Comparison of ENCODE assay signal across 14 cellular contexts in genomic region chr14:73795974-73796373, GRCh38. TPM values are rescaled to one million over a fixed set of nuclear protein-coding genes. Genes with fewer than 3 reads are reported as not detected.
A peak's percentile ranks its signal among the peaks of the same experiment; 100 is the strongest.
DNase-seq lines count a peak whose midpoint lies in the region; ATAC-seq, FAIRE-seq and TF ChIP-seq lines count a peak whose summit lies in the region.
"Had no signal": no experiment of that assay in that cellular context is flagged by ENCODE, and none has a peak within 500 bp of the region (broad histone marks: within the 10 kb centered on the region; RNA-seq: fewer than 3 reads in every experiment).

No MANE protein-coding gene starts in this region.

- no CpG with 5 or more reads among the region's 1 CpG for WGBS in IMR-90 (ENCODE audit: extremely low coverage in 2 of 2, insufficient read length in 1 of 2), 2 experiments
- no CpG with 5 or more reads among the region's 1 CpG for WGBS in mesendoderm (ENCODE audit: extremely low coverage, insufficient coverage, low lambda C conversion rate)

- H3K4me3 Mint-ChIP-seq in activated CD4-positive, alpha-beta T cell treated with anti-CD3 and anti-CD28 coated beads, Interleukin-2, amount 10 ng/mL, durations not matched to agents 24 days and 14 days: no peak overlapping the region
- no peak overlapping the region for H3K4me3 Mint-ChIP-seq in stimulated activated memory B cell treated with anti-CD40 and anti-IgM and Interleukin-4, amounts not matched to agents 10 μg/mL and 1 μg/mL and 100 μg/mL, for 72 hours
- H3K4me3 Mint-ChIP-seq: brain had no signal

- no peak overlapping the region for H3K4me3 ChIP-seq in IMR-90 (ENCODE audit: insufficient read depth, low read depth, low read length)
- H3K4me3 ChIP-seq in bronchial epithelial cell (ENCODE audit: low read depth, low read length): no peak overlapping the region
- no peak overlapping the region for H3K4me3 ChIP-seq in mesendoderm (ENCODE audit: low read length)
- H3K4me3 ChIP-seq: lung had no signal

- no peak overlapping the region for H3K23ac ChIP-seq in IMR-90 (ENCODE audit: low read depth, low read length)
- no peak overlapping the region for H3K23ac ChIP-seq in mesendoderm (ENCODE audit: low read length)

- H3K18ac ChIP-seq in IMR-90 (ENCODE audit: low read depth, low read length) (no peak overlapping the region), mesendoderm (ENCODE audit: low read length) (no peak overlapping the region)

- H3K27ac ChIP-seq in IMR-90 (ENCODE audit: insufficient read depth, low read length) (no peak overlapping the region), mesendoderm (ENCODE audit: low read depth, low read length) (no peak overlapping the region)

- no peak overlapping the region for H2AK9ac ChIP-seq in IMR-90 (replicated peaks; ENCODE audit: low read depth, low read length, poor library complexity)

- no peaks in the 10 kb centered on the region for H3K27me3 Mint-ChIP-seq in activated CD4-positive, alpha-beta T cell treated with anti-CD3 and anti-CD28 coated beads, Interleukin-2, amount 10 ng/mL, durations not matched to agents 24 days and 14 days
- H3K27me3 Mint-ChIP-seq in stimulated activated memory B cell treated with anti-CD40 and anti-IgM and Interleukin-4, amounts not matched to agents 10 μg/mL and 1 μg/mL and 100 μg/mL, for 72 hours: no peaks in the 10 kb centered on the region
- H3K27me3 Mint-ChIP-seq: brain had no signal

- CTCF ChIA-PET in IMR-90 (lab: Yijun Ruan, JAX): interaction anchor here (0.6 kb wide), 1 partner anchor 11 kb away, joined by 3 read pairs; no protein-coding TSS in a partner anchor

- no peaks in the 10 kb centered on the region for H3K9me3 Mint-ChIP-seq in activated CD4-positive, alpha-beta T cell treated with anti-CD3 and anti-CD28 coated beads, Interleukin-2, amount 10 ng/mL, durations not matched to agents 24 days and 14 days
- H3K9me3 Mint-ChIP-seq in stimulated activated memory B cell treated with anti-CD40 and anti-IgM and Interleukin-4, amounts not matched to agents 10 μg/mL and 1 μg/mL and 100 μg/mL, for 72 hours: no peaks in the 10 kb centered on the region
- H3K9me3 Mint-ChIP-seq: brain had no signal

- H2BK20ac ChIP-seq in IMR-90 (ENCODE audit: low read depth, low read length): no peak overlapping the region

- H3K14ac ChIP-seq in IMR-90 (replicated peaks; ENCODE audit: low read depth, low read length): no peak overlapping the region

- dilution Hi-C loops in IMR-90 (cut with HindIII; ENCODE audit: low sequenced_read_pairs, unreplicated experiment): no loop called here

- no peaks in the 10 kb centered on the region for H3K79me2 ChIP-seq in mesendoderm (ENCODE audit: control insufficient read depth, insufficient read depth, low read length)

- no peak overlapping the region for H4K8ac ChIP-seq in IMR-90 (ENCODE audit: low read depth in 2 of 2, low read length in 2 of 2)
- H4K8ac ChIP-seq in mesendoderm (ENCODE audit: low read depth, low read length): no peak overlapping the region

- POLR2A ChIA-PET in IMR-90 (lab: Charles Lee; ENCODE audit: unreplicated experiment): no interaction called here

- intact Hi-C loops in IMR-90 (cut with micrococcal nuclease): no loop called here
- intact Hi-C loops in activated CD4-positive, alpha-beta T cell treated with anti-CD3 and anti-CD28 coated beads, Interleukin-2, amount 10 ng/mL, durations not matched to agents 24 days and 14 days (cut with micrococcal nuclease): no loop called here

- no peaks in the 10 kb centered on the region for H3K79me1 ChIP-seq in IMR-90 (ENCODE audit: low read depth in 1 of 2, low read length in 2 of 2)
- no peaks in the 10 kb centered on the region for H3K79me1 ChIP-seq in mesendoderm (ENCODE audit: low read length)

- no peaks in the 10 kb centered on the region for H3K36me3 Mint-ChIP-seq in activated CD4-positive, alpha-beta T cell treated with anti-CD3 and anti-CD28 coated beads, Interleukin-2, amount 10 ng/mL, durations not matched to agents 24 days and 14 days (ENCODE audit: low read depth)
- no peaks in the 10 kb centered on the region for H3K36me3 Mint-ChIP-seq in stimulated activated memory B cell treated with anti-CD40 and anti-IgM and Interleukin-4, amounts not matched to agents 10 μg/mL and 1 μg/mL and 100 μg/mL, for 72 hours
- H3K36me3 Mint-ChIP-seq: brain had no signal

- no peak for TF ChIP-seq POLR2A in IMR-90 (IDR thresholded peaks at IDR 0.05; ENCODE audit: low read depth, low read length)

- H4K91ac ChIP-seq in IMR-90 (ENCODE audit: insufficient read depth, low read depth, low read length): no peak overlapping the region

- no TSS peak for BruUV-seq in IMR-90 (replicated peaks; lab: Mats Ljungman, UMichigan)

- in situ Hi-C loops in IMR-90 (cut with MboI; ENCODE audit: low sequenced_read_pairs): no loop called here

- H3K9me3 ChIP-seq in IMR-90 (ENCODE audit: control insufficient read depth, insufficient read depth, low read length): no peaks in the 10 kb centered on the region
- H3K9me3 ChIP-seq: BE2C had no signal

- H4K5ac ChIP-seq in IMR-90 (ENCODE audit: low read depth, low read length) (no peak overlapping the region), mesendoderm (ENCODE audit: low read length) (no peak overlapping the region)

- H3K27ac Mint-ChIP-seq in activated CD4-positive, alpha-beta T cell treated with anti-CD3 and anti-CD28 coated beads, Interleukin-2, amount 10 ng/mL, durations not matched to agents 24 days and 14 days: no peak overlapping the region
- H3K27ac Mint-ChIP-seq in stimulated activated memory B cell treated with anti-CD40 and anti-IgM and Interleukin-4, amounts not matched to agents 10 μg/mL and 1 μg/mL and 100 μg/mL, for 72 hours: no peak overlapping the region

- H3K56ac ChIP-seq in IMR-90 (ENCODE audit: extremely low read depth, insufficient read depth, low read length): no peak overlapping the region
- H3K56ac ChIP-seq in mesendoderm (ENCODE audit: low read length): no peak overlapping the region

- H3K36me3 ChIP-seq in IMR-90 (ENCODE audit: control insufficient read depth, insufficient read depth, low read length) (no peaks in the 10 kb centered on the region), bronchial epithelial cell (ENCODE audit: control insufficient read depth, insufficient read depth, low read length) (no peaks in the 10 kb centered on the region), mesendoderm (ENCODE audit: control insufficient read depth, insufficient read depth, low read length) (no peaks in the 10 kb centered on the region)
- H3K36me3 ChIP-seq: BE2C had no signal

- no peak overlapping the region; the same call in 1 of the 2 replicates for H2AK5ac ChIP-seq in IMR-90 (ENCODE audit: low read depth, low read length)
- no peak overlapping the region for H2AK5ac ChIP-seq in mesendoderm (ENCODE audit: low read length)

- H2AFZ ChIP-seq in IMR-90 (replicated peaks; ENCODE audit: low read length, poor library complexity): no peak overlapping the region

- H3K9ac ChIP-seq in IMR-90 (ENCODE audit: low read depth, low read length) (no peak overlapping the region), mesendoderm (ENCODE audit: low read length) (no peak overlapping the region)

- no peak for TF ChIP-seq CTCF in IMR-90 (conservative IDR thresholded peaks at IDR 0.05; ENCODE audit: low read depth, low read length)
- no peak for TF ChIP-seq CTCF in bronchial epithelial cell (IDR thresholded peaks at IDR 0.05; ENCODE audit: insufficient read depth, low read length, severe bottlenecking)

- no peaks in the 10 kb centered on the region for H4K20me1 ChIP-seq in IMR-90 (ENCODE audit: insufficient read depth, low read length)

- no peak for FAIRE-seq in bronchial epithelial cell (lab: Jason Lieb, UNC)
- FAIRE-seq: TTC549 had no signal

- H3K27me3 ChIP-seq in IMR-90 (ENCODE audit: control insufficient read depth, insufficient read depth, low read length) (no peaks in the 10 kb centered on the region), bronchial epithelial cell (ENCODE audit: control insufficient read depth, insufficient read depth, low read length) (no peaks in the 10 kb centered on the region), mesendoderm (ENCODE audit: insufficient read depth, low read length, poor library complexity) (no peaks in the 10 kb centered on the region)
- H3K27me3 ChIP-seq: BE2C had no signal

- H3K4me1 ChIP-seq in IMR-90 (ENCODE audit: control insufficient read depth, insufficient read depth, low read length) (peaks cover 17% of the 10 kb centered on the region), mesendoderm (ENCODE audit: control insufficient read depth, low read depth, low read length) (no peaks in the 10 kb centered on the region)
- H3K4me1 ChIP-seq: BE2C had no signal

- peak; percentile 73 for DNase-seq in AG08395 (ENCODE audit: low spot score)
- peak; percentile 60 for DNase-seq in IMR-90
- DNase-seq in bronchial epithelial cell (ENCODE audit: low read depth): peak; percentile 79
- DNase-seq in mesendoderm: peak; percentile 80
- no peak for DNase-seq in stimulated activated naive CD4-positive, alpha-beta T cell (lab: John Stamatoyannopoulos, UW)
- no peak for DNase-seq in activated CD4-positive, alpha-beta T cell treated with anti-CD3 and anti-CD28 coated beads, Interleukin-2, amount 10 ng/mL, durations not matched to agents 24 days and 14 days
- DNase-seq in ecto neural progenitor cell (ENCODE audit: low spot score): no peak
- DNase-seq: activated T-cell treated with anti-CD3 and anti-CD28 coated beads for 4 hours, BE2C, NCI-H187 had no signal

- H2BK5ac ChIP-seq in IMR-90 (ENCODE audit: low read depth, low read length, poor library complexity, severe bottlenecking) (no peak overlapping the region), mesendoderm (ENCODE audit: low read length) (no peak overlapping the region)

- H2BK15ac ChIP-seq in IMR-90 (ENCODE audit: low read depth, low read length) (no peak overlapping the region), mesendoderm (replicated peaks; ENCODE audit: low read depth) (no peak overlapping the region)

- 0 out of 2 replicates have a peak overlapping the region, but pooled peaks have one; percentile 16 for H2BK120ac ChIP-seq in IMR-90 (ENCODE audit: low read depth, low read length)
- H2BK120ac ChIP-seq in mesendoderm (ENCODE audit: low read depth, low read length): no peak overlapping the region

- H3K4ac ChIP-seq in IMR-90 (ENCODE audit: low read depth, low read length) (no peak overlapping the region), mesendoderm (ENCODE audit: low read depth, low read length) (no peak overlapping the region)

- H3K9me1 ChIP-seq in IMR-90 (ENCODE audit: insufficient read depth, low read length): peaks cover 4% of the 10 kb centered on the region

- TF ChIP-seq RAD21 in IMR-90 (IDR thresholded peaks at IDR 0.05; ENCODE audit: low read length): no peak

- H3K4me2 ChIP-seq in IMR-90 (ENCODE audit: low read depth, low read length): no peak overlapping the region
- H3K4me2 ChIP-seq in mesendoderm (ENCODE audit: low read length): no peak overlapping the region

- peak; percentile 31; the same call in 1 of the 2 replicates for ATAC-seq in IMR-90 (ENCODE audit: low read depth)
- no peak for ATAC-seq in stimulated activated memory B cell treated with anti-CD40 and anti-IgM and Interleukin-4, amounts not matched to agents 10 μg/mL and 1 μg/mL and 100 μg/mL, for 72 hours

- no peaks in the 10 kb centered on the region for H3K4me1 Mint-ChIP-seq in activated CD4-positive, alpha-beta T cell treated with anti-CD3 and anti-CD28 coated beads, Interleukin-2, amount 10 ng/mL, durations not matched to agents 24 days and 14 days
- peaks cover 12% of the 10 kb centered on the region for H3K4me1 Mint-ChIP-seq in stimulated activated memory B cell treated with anti-CD40 and anti-IgM and Interleukin-4, amounts not matched to agents 10 μg/mL and 1 μg/mL and 100 μg/mL, for 72 hours

RNA-seq across cellular contexts. Expression of gene PTGR2, which starts 55.7 kb away (rescaled TPM):
- total RNA-seq in IMR-90 (2012; rRNA removed): 1.3 and 2.8 TPM in 2 replicates
- 2.0 and 3.2 TPM in 2 replicates for polyA plus RNA-seq in IMR-90 (2012; rRNA removed)
- 0.48 and 0.99 TPM in 2 replicates for polyA plus RNA-seq in IMR-90 (2012; cell fraction: cytosol; rRNA removed)
- polyA plus RNA-seq in IMR-90 (2012; cell fraction: nucleus; rRNA removed; ENCODE audit: low replicate concordance): 1.1 and 6.0 TPM in 2 replicates
- total RNA-seq in bronchial epithelial cell: 5.8 and 7.2 TPM in 2 replicates
- 11.1 TPM for polyA plus RNA-seq in mesendoderm (2013, experiment 1 of 2)
- polyA plus RNA-seq in mesendoderm (2013, experiment 2 of 2): 12.3 TPM
- 1.5 and 2.1 TPM in 2 replicates for total RNA-seq in activated CD4-positive, alpha-beta T cell treated with anti-CD3 and anti-CD28 coated beads, Interleukin-2, amount 10 ng/mL, durations not matched to agents 24 days and 14 days

Comparison
In these comparisons a context has a peak if more than half of its experiments do, and no peak if none do; other contexts are left out.
1. DNase-seq: peak in AG08395 (single experiment), IMR-90 (single experiment), bronchial epithelial cell (single experiment) and mesendoderm (single experiment); none in stimulated activated naive CD4-positive, alpha-beta T cell (0 of 6), activated CD4-positive, alpha-beta T cell treated with anti-CD3 and anti-CD28 coated beads, Interleukin-2, amount 10 ng/mL, durations not matched to agents 24 days and 14 days (single experiment) and ecto neural progenitor cell (single experiment).